ENCODE assay signal across 8 cellular contexts in the genomic region with DNA sequence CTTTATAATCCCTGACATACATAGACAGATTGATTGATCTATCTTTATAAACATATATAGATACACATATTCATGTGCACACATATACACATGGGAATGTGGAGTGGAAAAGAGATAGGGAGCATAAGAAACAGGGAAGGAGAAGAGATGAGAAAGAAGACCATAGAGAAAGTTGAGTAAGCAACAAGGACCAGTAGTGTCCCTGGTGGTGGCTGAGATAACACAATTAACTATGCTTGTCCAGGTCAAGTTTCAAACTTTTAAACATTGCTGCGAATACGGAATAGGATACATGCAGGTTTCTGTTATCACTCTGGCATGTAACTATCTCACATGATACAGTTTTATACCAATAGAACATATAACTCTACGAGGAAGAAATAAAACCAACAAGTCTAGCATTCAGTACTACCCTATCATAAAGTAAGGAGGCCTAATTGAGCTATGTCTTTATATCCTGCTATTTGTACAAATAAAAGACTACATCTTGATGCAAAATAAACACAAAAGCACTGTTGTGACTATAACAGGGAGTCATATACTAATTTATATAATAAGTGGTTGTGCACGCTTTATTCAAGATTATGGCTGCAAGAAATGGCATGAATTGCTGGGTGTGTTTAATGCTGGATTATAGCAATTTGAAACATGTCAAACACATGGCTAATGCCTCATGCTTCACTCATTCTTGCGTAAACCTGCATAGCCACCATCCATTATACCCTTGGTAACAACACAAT. TPM values are rescaled to one million over a fixed set of nuclear protein-coding genes. Genes with fewer than 3 reads are reported as not detected.
DNase-seq lines count a peak whose midpoint lies in the region; ATAC-seq, FAIRE-seq and TF ChIP-seq lines count a peak whose summit lies in the region.

No MANE protein-coding gene starts in this region.

- BruUV-seq in PC-3 (replicated peaks; lab: Mats Ljungman, UMichigan), result no TSS peak

- H3K36me3 ChIP-seq in GM23248 (ENCODE audit: low read depth) (no peaks in the 10 kb centered on the region), PC-3 (ENCODE audit: low read depth, low read length) (no peaks in the 10 kb centered on the region)

- H3K4me2 ChIP-seq in A549 (no peak overlapping the region), GM23248 (ENCODE audit: unreplicated experiment) (no peak overlapping the region), PC-3 (ENCODE audit: low read length) (no peak overlapping the region)

- FAIRE-seq in A549 (lab: Jason Lieb, UNC), result no peak

- H3K27ac ChIP-seq in A549 (no peak overlapping the region), GM23248 (no peak overlapping the region), PC-3 (ENCODE audit: low read length) (no peak overlapping the region)

- H3K27me3 ChIP-seq in GM23248 (replicated peaks; ENCODE audit: insufficient read depth) (no peaks in the 10 kb centered on the region), PC-3 (ENCODE audit: low read length) (peaks cover 32% of the 10 kb centered on the region)

- intact Hi-C loops in PC-3 (cut with micrococcal nuclease), result loop anchor here (10.0 kb wide), 1 partner anchor 792 kb away; no protein-coding TSS in a partner anchor

- in situ Hi-C loops in GM23248 (cut with MboI), result no loop called here

- CTCF ChIA-PET in A549 (lab: Yijun Ruan, JAX) (no interaction called here), PC-3 (lab: Charles Lee) (no interaction called here)

- no peak overlapping the region for H3K4me3 ChIP-seq in A549
- no peak overlapping the region for H3K4me3 ChIP-seq in GM23248
- H3K4me3 ChIP-seq in PC-3 (ENCODE audit: low read length), result no peak overlapping the region
- H3K4me3 ChIP-seq in fibroblast of villous mesenchyme (ENCODE audit: low read depth, low read length), result no peak overlapping the region

- no peaks in the 10 kb centered on the region for H3K79me2 ChIP-seq in GM23248 (ENCODE audit: insufficient read depth)
- H3K79me2 ChIP-seq in PC-3 (ENCODE audit: low read length), result no peaks in the 10 kb centered on the region

- DNase-seq in A549 (ENCODE audit: low read depth in 1 of 2, low spot score in 1 of 2), result no peak
- peak; percentile 8 for DNase-seq in GM23248
- peak; percentile 19 for DNase-seq in PC-3
- no peak for DNase-seq in fibroblast of villous mesenchyme (ENCODE audit: low read depth)
- no peak for DNase-seq in HK-2 (ENCODE audit: unreplicated experiment)
- no peak for DNase-seq in effector CD4-positive, alpha-beta T cell

- H2AFZ ChIP-seq in GM23248, result no peak overlapping the region
- no peak overlapping the region for H2AFZ ChIP-seq in PC-3 (ENCODE audit: low read length)

- H3F3A ChIP-seq in GM23248 (ENCODE audit: insufficient read depth) (no peaks in the 10 kb centered on the region), PC-3 (ENCODE audit: low read length, unreplicated experiment) (no peaks in the 10 kb centered on the region)

- H4K20me1 ChIP-seq in GM23248 (ENCODE audit: insufficient read depth), result no peaks in the 10 kb centered on the region
- H4K20me1 ChIP-seq in PC-3 (ENCODE audit: low read length), result no peaks in the 10 kb centered on the region

- ATAC-seq in A549 (peak; percentile 74 to 75; a peak in 5 of 6 replicates), PC-3 (peak; percentile 72), HG03565 (IDR thresholded peaks at IDR 0.05; ENCODE audit: unreplicated experiment) (no peak), HG03175 (IDR thresholded peaks at IDR 0.05; ENCODE audit: unreplicated experiment) (no peak)

- no peak for TF ChIP-seq RAD21 in A549 (conservative IDR thresholded peaks at IDR 0.05 in 1 of 2, IDR thresholded peaks at IDR 0.05 in 1 of 2)

- TF ChIP-seq CTCF in A549 (IDR thresholded peaks at IDR 0.05) (no peak; the same call in 2 of the 3 replicates), PC-3 (conservative IDR thresholded peaks at IDR 0.05; ENCODE audit: low read depth, low read length) (peak; percentile 52), fibroblast of villous mesenchyme (IDR thresholded peaks at IDR 0.05; ENCODE audit: insufficient read depth, low read depth, low read length) (peak; percentile 32)

- H3K4me1 ChIP-seq in A549, result no peaks in the 10 kb centered on the region
- no peaks in the 10 kb centered on the region for H3K4me1 ChIP-seq in GM23248 (ENCODE audit: insufficient read depth)
- no peaks in the 10 kb centered on the region for H3K4me1 ChIP-seq in PC-3 (ENCODE audit: insufficient read depth, low read length)

- no peak for TF ChIP-seq POLR2A in A549 (IDR thresholded peaks at IDR 0.05; ENCODE audit: low read length)

- no peaks in the 10 kb centered on the region; the same call in 1 of the 2 replicates for H3K9me2 ChIP-seq in GM23248 (ENCODE audit: insufficient read depth)
- no peaks in the 10 kb centered on the region for H3K9me2 ChIP-seq in PC-3 (replicated peaks; ENCODE audit: low read length)

- TF ChIP-seq EP300 in A549 (IDR thresholded peaks at IDR 0.05), result no peak

- no peak overlapping the region for H3K9ac ChIP-seq in GM23248
- H3K9ac ChIP-seq in PC-3 (ENCODE audit: low read length), result no peak overlapping the region

- 73% methylated on average over 5 of the region's 5 CpGs for WGBS in A549 (ENCODE audit: missing lambda C conversion rate)
- WGBS in GM23248 (ENCODE audit: low coverage in 1 of 2, low lambda C conversion rate in 2 of 2, missing lambda C conversion rate in 2 of 2), 2 experiments, result 92 to 99% methylated on average over 5 of the region's 5 CpGs

- H3K9me3 ChIP-seq in A549 (no peaks in the 10 kb centered on the region), GM23248 (ENCODE audit: low read depth) (no peaks in the 10 kb centered on the region), PC-3 (ENCODE audit: low read length) (no peaks in the 10 kb centered on the region)

- POLR2A ChIA-PET in A549 (lab: Yijun Ruan, JAX), result no interaction called here
- POLR2A ChIA-PET in PC-3 (lab: Charles Lee; ENCODE audit: unreplicated experiment), result no interaction called here

TF ChIP-seq in A549, 52 proteins besides CTCF, POLR2A, EP300 and RAD21:
- TF ChIP-seq GATA3 (IDR thresholded peaks at IDR 0.05; ENCODE audit: borderline replicate concordance) (no peak), TP53 (CRISPR knock-in tag; IDR thresholded peaks at IDR 0.05) (no peak), ZFP36 (IDR thresholded peaks at IDR 0.05; ENCODE audit: borderline replicate concordance, partially characterized antibody) (no peak), FOSL2 (IDR thresholded peaks at IDR 0.05) (no peak), FOSL2 (CRISPR knock-in tag; IDR thresholded peaks at IDR 0.05) (no peak), RNF2 (IDR thresholded peaks at IDR 0.05; ENCODE audit: borderline replicate concordance, low read depth) (no peak), JUN (IDR thresholded peaks at IDR 0.05) (no peak), HOXA7 (CRISPR knock-in tag; IDR thresholded peaks at IDR 0.05) (no peak), CEBPB (IDR thresholded peaks at IDR 0.05) (no peak), HEYL (CRISPR knock-in tag; IDR thresholded peaks at IDR 0.05) (no peak), POLR2AphosphoS2 (conservative IDR thresholded peaks at IDR 0.05; ENCODE audit: low read length) (no peak), NPAS2 (CRISPR knock-in tag; IDR thresholded peaks at IDR 0.05; ENCODE audit: borderline replicate concordance) (no peak), NR3C1 (IDR thresholded peaks at IDR 0.05) (no peak), MAZ (IDR thresholded peaks at IDR 0.05; ENCODE audit: borderline replicate concordance, low read depth, low read length) (no peak), MYC (IDR thresholded peaks at IDR 0.05; ENCODE audit: borderline replicate concordance, low read length) (no peak), SREBF2 (IDR thresholded peaks at IDR 0.05) (no peak), RCOR1 (IDR thresholded peaks at IDR 0.05; ENCODE audit: low read depth, low read length) (no peak)
- TF ChIP-seq, protein P1, sequence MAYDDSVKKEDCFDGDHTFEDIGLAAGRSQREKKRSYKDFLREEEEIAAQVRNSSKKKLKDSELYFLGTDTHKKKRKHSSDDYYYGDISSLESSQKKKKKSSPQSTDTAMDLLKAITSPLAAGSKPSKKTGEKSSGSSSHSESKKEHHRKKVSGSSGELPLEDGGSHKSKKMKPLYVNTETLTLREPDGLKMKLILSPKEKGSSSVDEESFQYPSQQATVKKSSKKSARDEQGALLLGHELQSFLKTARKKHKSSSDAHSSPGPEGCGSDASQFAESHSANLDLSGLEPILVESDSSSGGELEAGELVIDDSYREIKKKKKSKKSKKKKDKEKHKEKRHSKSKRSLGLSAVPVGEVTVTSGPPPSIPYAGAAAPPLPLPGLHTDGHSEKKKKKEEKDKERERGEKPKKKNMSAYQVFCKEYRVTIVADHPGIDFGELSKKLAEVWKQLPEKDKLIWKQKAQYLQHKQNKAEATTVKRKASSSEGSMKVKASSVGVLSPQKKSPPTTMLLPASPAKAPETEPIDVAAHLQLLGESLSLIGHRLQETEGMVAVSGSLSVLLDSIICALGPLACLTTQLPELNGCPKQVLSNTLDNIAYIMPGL (CRISPR knock-in tag; IDR thresholded peaks at IDR 0.05; ENCODE audit: borderline replicate concordance), result no peak
- TF ChIP-seq, protein P2, sequence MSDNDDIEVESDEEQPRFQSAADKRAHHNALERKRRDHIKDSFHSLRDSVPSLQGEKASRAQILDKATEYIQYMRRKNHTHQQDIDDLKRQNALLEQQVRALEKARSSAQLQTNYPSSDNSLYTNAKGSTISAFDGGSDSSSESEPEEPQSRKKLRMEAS (IDR thresholded peaks at IDR 0.05), result no peak
- TF ChIP-seq, protein P3, sequence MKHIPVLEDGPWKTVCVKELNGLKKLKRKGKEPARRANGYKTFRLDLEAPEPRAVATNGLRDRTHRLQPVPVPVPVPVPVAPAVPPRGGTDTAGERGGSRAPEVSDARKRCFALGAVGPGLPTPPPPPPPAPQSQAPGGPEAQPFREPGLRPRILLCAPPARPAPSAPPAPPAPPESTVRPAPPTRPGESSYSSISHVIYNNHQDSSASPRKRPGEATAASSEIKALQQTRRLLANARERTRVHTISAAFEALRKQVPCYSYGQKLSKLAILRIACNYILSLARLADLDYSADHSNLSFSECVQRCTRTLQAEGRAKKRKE (CRISPR knock-in tag; IDR thresholded peaks at IDR 0.05; ENCODE audit: low read depth), result no peak
TF ChIP-seq in A549: peak in this region for 0.

RNA-seq across cellular contexts. Expression of a gene that starts 8.0 kb away (rescaled TPM):
- polyA plus RNA-seq in A549 (2011; rRNA removed) (0.05 and 0.12 TPM in 2 replicates), A549 (2017; fragmentation: RNase III; extraction: RNeasy Plus Mini Kit Qiagen cat#74134 plus additional on column Dnase treatment) (not detected in 3 replicates), GM23248 (2016; fragmentation: Nextera tagmentation; extraction: Ambion mirVana) (1.9 and 2.3 TPM in 2 replicates)
- polyA plus RNA-seq in A549 (2012; cell fraction: cytosol; rRNA removed), result not detected in 2 replicates
- polyA plus RNA-seq in A549 (2012; cell fraction: nucleus; rRNA removed), result not detected in 2 replicates
- polyA minus RNA-seq in A549 (2011; rRNA and poly(A)+ RNA removed), result 0.44 and 0.50 TPM in 2 replicates
- total RNA-seq in GM23248 (2014; rRNA removed; shearing (Covaris generic)), result 1.3 and 5.0 TPM in 2 replicates
- total RNA-seq in PC-3 (2014; rRNA removed) (not detected in 2 replicates), fibroblast of villous mesenchyme (0.32 and 0.86 TPM in 2 replicates)

Comparison
In these comparisons a context has a peak if more than half of its experiments do, and no peak if none do; other contexts are left out.
1. ATAC-seq: peak in A549 (2 of 2) and PC-3 (single experiment); none in HG03565 (single experiment) and HG03175 (single experiment).
2. DNase-seq: peak in GM23248 (single experiment) and PC-3 (single experiment); none in A549 (0 of 2), fibroblast of villous mesenchyme (single experiment), HK-2 (single experiment) and effector CD4-positive, alpha-beta T cell (single experiment).